8 cellular contexts compared by ENCODE assay signal in genomic region chr15:64387562-64388168, GRCh38. TPM values are rescaled to one million over a fixed set of nuclear protein-coding genes. Genes with fewer than 3 reads are reported as not detected.
A peak's percentile ranks its signal among the peaks of the same experiment; 100 is the strongest.
DNase-seq lines count a peak whose midpoint lies in the region; ATAC-seq and TF ChIP-seq lines count a peak whose summit lies in the region.

TSS of gene TRIP4 (plus strand) at chr15:64387836. CDS start at chr15:64387864, 28 bp downstream.

- H3K9me2 ChIP-seq in MM.1S (replicated peaks; ENCODE audit: insufficient read depth, low read length), result no peaks in the 10 kb centered on the region

- TF ChIP-seq CTCF in MM.1S (IDR thresholded peaks at IDR 0.05; ENCODE audit: low read length) (no peak), gastroesophageal sphincter (IDR thresholded peaks at IDR 0.05) (peak in 1 of 4 experiments; percentile 29), neutrophil (IDR thresholded peaks at IDR 0.05) (peak; percentile 60)

- ATAC-seq in gastroesophageal sphincter, result peak; percentile 100

- DNase-seq in G401 (ENCODE audit: low spot score) (peak; percentile 94), HAP-1 (ENCODE audit: low spot score in 2 of 2) (peak; percentile 100), MM.1S (peak; percentile 95), SK-MEL-5 (ENCODE audit: low read depth, low spot score) (peak; percentile 97), substantia nigra (lab: John Stamatoyannopoulos, UW) (peak; percentile 50 to 94 (median 87))
- DNase-seq in activated naive CD4-positive, alpha-beta T cell treated with Interleukin-2 at 50 U/mL for 16 hours, result peak; percentile 97

- H3K4me1 ChIP-seq in HAP-1 (peaks cover 12% of the 10 kb centered on the region), MM.1S (ENCODE audit: low read length) (peaks cover 4% of the 10 kb centered on the region; the same call in 1 of the 2 replicates), gastroesophageal sphincter (peaks cover 0 to 24% (median 7%) of the 10 kb centered on the region in 3 donors), neutrophil (ENCODE audit: control insufficient read depth in 1 of 2, insufficient read depth in 1 of 2, low read depth in 1 of 2, low read length in 1 of 2) (peaks cover 12 to 23% of the 10 kb centered on the region in 2 experiments)

- no peaks in the 10 kb centered on the region for H3K9me3 ChIP-seq in HAP-1
- no peaks in the 10 kb centered on the region for H3K9me3 ChIP-seq in MM.1S (replicated peaks; ENCODE audit: insufficient read depth, low read length)
- H3K9me3 ChIP-seq in gastroesophageal sphincter, result no peaks in the 10 kb centered on the region
- no peaks in the 10 kb centered on the region for H3K9me3 ChIP-seq in neutrophil

- peak within 1 kb of the TSS; percentile 90 for H2AFZ ChIP-seq in MM.1S (ENCODE audit: low read length)

- in situ Hi-C loops in G401 (cut with HindIII; ENCODE audit: low sequenced_read_pairs), result no loop called here
- in situ Hi-C loops in HAP-1 (cut with MboI; ENCODE audit: low sequenced_read_pairs), result no loop called here
- in situ Hi-C loops in SK-MEL-5 (cut with HindIII; ENCODE audit: low pct_unique_long_range_greater_than_20kb, low sequenced_read_pairs), result no loop called here

- H3K27ac ChIP-seq in MM.1S (ENCODE audit: low read length) (peak within 1 kb of the TSS; percentile 64; the same call in 1 of the 2 replicates), gastroesophageal sphincter (peak within 1 kb of the TSS; percentile 29 to 84 (median 74)), neutrophil (peak within 1 kb of the TSS; percentile 81), substantia nigra (ENCODE audit: low read depth, low read length, poor library complexity, severe bottlenecking) (peak within 1 kb of the TSS; percentile 76)

- H3K27me3 ChIP-seq in HAP-1 (ENCODE audit: low read depth) (no peaks in the 10 kb centered on the region), MM.1S (replicated peaks; ENCODE audit: insufficient read depth, low read length) (no peaks in the 10 kb centered on the region), gastroesophageal sphincter (no peaks in the 10 kb centered on the region), neutrophil (no peaks in the 10 kb centered on the region)

- peak within 1 kb of the TSS; percentile 54; the same call in 1 of the 2 replicates for H3K4me2 ChIP-seq in MM.1S (ENCODE audit: low read depth, low read length)

- no peaks in the 10 kb centered on the region for H4K20me1 ChIP-seq in MM.1S (ENCODE audit: insufficient read depth, low read length)

- peak; percentile 46 to 60 for TF ChIP-seq POLR2A in gastroesophageal sphincter (IDR thresholded peaks at IDR 0.05)

- 0 to 2% methylated on average over 27 to 32 of the region's 35 CpGs for WGBS in gastroesophageal sphincter (ENCODE audit: low coverage in 1 of 2), 2 donors

- peaks cover 23% of the 10 kb centered on the region for H3K79me2 ChIP-seq in MM.1S (ENCODE audit: low read length)

- no peak for TF ChIP-seq EP300 in gastroesophageal sphincter (IDR thresholded peaks at IDR 0.05)

- H3K9ac ChIP-seq in MM.1S (ENCODE audit: low read length), result peak within 1 kb of the TSS; percentile 65

- H3F3A ChIP-seq in MM.1S (ENCODE audit: insufficient read depth, low read length), result no peaks in the 10 kb centered on the region

- H3K4me3 ChIP-seq in HAP-1 (peak within 1 kb of the TSS; percentile 68), MM.1S (ENCODE audit: low read length) (peak within 1 kb of the TSS; percentile 87), gastroesophageal sphincter (peak within 1 kb of the TSS; percentile 40 to 64), neutrophil (ENCODE audit: low read depth in 1 of 2, low read length in 1 of 2) (peak within 1 kb of the TSS; percentile 74 to 98)

- H3K36me3 ChIP-seq in HAP-1 (replicated peaks), result no peaks in the 10 kb centered on the region; the same call in 1 of the 2 replicates
- H3K36me3 ChIP-seq in MM.1S (replicated peaks; ENCODE audit: insufficient read depth, low read length), result no peaks in the 10 kb centered on the region
- peaks cover 0 to 15% of the 10 kb centered on the region in 2 donors for H3K36me3 ChIP-seq in gastroesophageal sphincter
- no peaks in the 10 kb centered on the region for H3K36me3 ChIP-seq in neutrophil

RNA-seq across cellular contexts. Expression of gene TRIP4, which starts in this region (rescaled TPM):
- 23.6 and 25.7 TPM in 2 replicates for total RNA-seq in G401 (2014; rRNA removed; shearing (Covaris generic))
- total RNA-seq in SK-MEL-5 (2014; rRNA removed; shearing (Covaris generic)), result 12.9 and 13.5 TPM in 2 replicates
- polyA plus RNA-seq in SK-MEL-5 (2015; cell fraction: cytosol; rRNA removed), result 12.7 and 15.3 TPM in 2 replicates
- polyA plus RNA-seq in SK-MEL-5 (2015; cell fraction: nucleus; rRNA removed), result 21.1 and 28.4 TPM in 2 replicates
- total RNA-seq in gastroesophageal sphincter, result 10 to 100 TPM in 2 of 4 donors, 1 to 10 TPM in 2; 7.7 to 17.0 (median 11.1) TPM

Comparison
In these comparisons a context has a peak if more than half of its experiments do, and no peak if none do; other contexts are left out.
1. Peak in every context shown above with its lines: DNase-seq, ATAC-seq, H3K4me3 ChIP-seq and H3K27ac ChIP-seq.